Comparison of ENCODE assay signal across 34 cellular contexts in genomic region chr17:39566092-39566491, GRCh38. TPM values are rescaled to one million over a fixed set of nuclear protein-coding genes. Genes with fewer than 3 reads are reported as not detected.
"Had no signal": no experiment of that assay in that cellular context is flagged by ENCODE, and none has a peak within 500 bp of the region (broad histone marks: within the 10 kb centered on the region; RNA-seq: fewer than 3 reads in every experiment).

No MANE protein-coding gene starts in this region.

- DNase-seq: naive thymus-derived CD8-positive, alpha-beta T cell; nephron progenitor cell; occipital lobe; ovary; psoas muscle; right cardiac atrium; right lobe of liver; sigmoid colon; spleen; stimulated activated CD4-positive, alpha-beta T cell treated with anti-CD3 and anti-CD28 coated beads, Interleukin-12 subunit alpha, Interleukin-12 subunit beta, amount 100 ng/mL, for 4 hours; stimulated activated CD4-positive, alpha-beta T cell treated with anti-CD3 and anti-CD28 coated beads, Interleukin-1b, Interleukin-23, amount 100 ng/mL, for 48 hours; stimulated activated CD4-positive, alpha-beta T cell treated with anti-CD3 and anti-CD28 coated beads, Interleukin-4, amount 100 ng/mL, for 1 hour; stimulated activated CD4-positive, alpha-beta T cell treated with anti-CD3 and anti-CD28 coated beads, Interleukin-4, amount 100 ng/mL, for 4 hours; stimulated activated CD8-positive, alpha-beta memory T cell treated with anti-CD3 and anti-CD28 coated beads, Interleukin-4, amount 100 ng/mL, for 48 hours; stimulated activated naive CD4-positive, alpha-beta T cell; stimulated activated naive CD8-positive, alpha-beta T cell treated with anti-CD3 and anti-CD28 coated beads, Interleukin-15, amount 100 ng/mL, for 72 hours; stimulated activated naive CD8-positive, alpha-beta T cell treated with anti-CD3 and anti-CD28 coated beads, Interleukin-15, Interleukin-2, amounts not matched to agents 100 U/mL and 50 U/mL, for 24 hours; substantia nigra; thyroid gland; trophoblast cell; upper lobe of left lung had no signal

- H3K36me3 ChIP-seq: ovary had no signal

- H3K4me1 Mint-ChIP-seq: stimulated activated memory B cell treated with anti-CD40 and anti-IgM and Interleukin-4, amounts not matched to agents 10 μg/mL and 1 μg/mL and 100 μg/mL, for 72 hours; stimulated activated naive CD8-positive, alpha-beta T cell treated with anti-CD3 and anti-CD28 coated beads, Interleukin-15, amount 100 ng/mL, for 72 hours had no signal

- H3K4me2 ChIP-seq: smooth muscle cell had no signal

- H3K9me3 ChIP-seq: ovary, psoas muscle, sigmoid colon, thoracic aorta, thyroid gland, upper lobe of left lung, vagina had no signal

- H3K4me1 ChIP-seq: parathyroid adenoma, right lobe of liver, sigmoid colon, spleen, thyroid gland, vagina had no signal

- H3K27ac ChIP-seq: ovary, parathyroid adenoma, psoas muscle, right lobe of liver, sigmoid colon, skin epidermis, spleen, thoracic aorta, thyroid gland, tibial nerve, upper lobe of left lung, vagina had no signal

- H3K4me3 Mint-ChIP-seq: naive thymus-derived CD8-positive, alpha-beta T cell; natural killer cell treated with Interleukin-12 subunit alpha and Interleukin-12 subunit beta and Interleukin-15 and Interleukin-18, amount 100 ng/mL, for 72 hours; nephron progenitor cell; neural crest cell; stimulated activated memory B cell treated with anti-CD40 and anti-IgM and Interleukin-4, amounts not matched to agents 10 μg/mL and 1 μg/mL and 100 μg/mL, for 72 hours; stimulated activated naive CD8-positive, alpha-beta T cell treated with anti-CD3 and anti-CD28 coated beads, Interleukin-15, amount 100 ng/mL, for 72 hours had no signal

- H2AFZ ChIP-seq: parathyroid adenoma had no signal

- H3K27ac Mint-ChIP-seq: natural killer cell treated with Interleukin-12 subunit alpha and Interleukin-12 subunit beta and Interleukin-15 and Interleukin-18, amount 100 ng/mL, for 72 hours; nephron progenitor cell; progenitor cell of endocrine pancreas; stimulated activated memory B cell treated with anti-CD40 and anti-IgM and Interleukin-4, amounts not matched to agents 10 μg/mL and 1 μg/mL and 100 μg/mL, for 72 hours; stimulated activated naive CD8-positive, alpha-beta T cell treated with anti-CD3 and anti-CD28 coated beads, Interleukin-15, amount 100 ng/mL, for 72 hours had no signal

- H3K79me2 ChIP-seq: parathyroid adenoma had no signal

- H3K4me3 ChIP-seq: ovary, psoas muscle, right lobe of liver, sigmoid colon, skin epidermis, smooth muscle cell, spleen, thoracic aorta, thyroid gland, tibial nerve, upper lobe of left lung, vagina had no signal

- H3K27me3 ChIP-seq: ovary, right lobe of liver, sigmoid colon, spleen, thyroid gland, tibial nerve, upper lobe of left lung, vagina had no signal

- H3K9ac ChIP-seq: parathyroid adenoma had no signal

- H3K27me3 Mint-ChIP-seq: natural killer cell treated with Interleukin-12 subunit alpha and Interleukin-12 subunit beta and Interleukin-15 and Interleukin-18, amount 100 ng/mL, for 72 hours; progenitor cell of endocrine pancreas; stimulated activated naive CD8-positive, alpha-beta T cell treated with anti-CD3 and anti-CD28 coated beads, Interleukin-15, amount 100 ng/mL, for 72 hours had no signal

- ATAC-seq: naive thymus-derived CD8-positive, alpha-beta T cell; natural killer cell treated with Interleukin-12 subunit alpha and Interleukin-12 subunit beta and Interleukin-15 and Interleukin-18, amount 100 ng/mL, for 72 hours; right cardiac atrium; right lobe of liver; stimulated activated memory B cell treated with anti-CD40 and anti-IgM and Interleukin-4, amounts not matched to agents 10 μg/mL and 1 μg/mL and 100 μg/mL, for 72 hours; stimulated activated naive CD8-positive, alpha-beta T cell treated with anti-CD3 and anti-CD28 coated beads, Interleukin-15, amount 100 ng/mL, for 72 hours; stimulated activated naive CD8-positive, alpha-beta T cell treated with anti-CD3 and anti-CD28 coated beads, Interleukin-15, Interleukin-2, amounts not matched to agents 100 U/mL and 50 U/mL, for 24 hours had no signal

RNA-seq across cellular contexts. Expression of gene NEUROD2, which starts 41.6 kb away (rescaled TPM):
- total RNA-seq: naive thymus-derived CD8-positive, alpha-beta T cell; natural killer cell treated with Interleukin-12 subunit alpha and Interleukin-12 subunit beta and Interleukin-15 and Interleukin-18, amount 100 ng/mL, for 72 hours; neural crest cell; osteoblast; ovary; progenitor cell of endocrine pancreas; psoas muscle; renal cortical epithelial cell; right cardiac atrium; right lobe of liver; smooth muscle cell; spleen; thoracic aorta; thyroid gland; tibial nerve; upper lobe of left lung; ureter; vagina had no signal
- polyA plus RNA-seq: naive thymus-derived CD8-positive, alpha-beta T cell; ovary; right cardiac atrium had no signal
